In genomic region chr9:6006968-6007769, GRCh38 we compare ENCODE assay signal across 1 cellular context.
TF ChIP-seq lines count a peak whose summit lies in the region.

No MANE protein-coding gene starts in this region.

TF ChIP-seq in Ishikawa, 13 proteins besides CTCF, POLR2A, EP300 and RAD21 (continued from another document):
- TF ChIP-seq ZBTB7A (IDR thresholded peaks at IDR 0.05; ENCODE audit: low read depth) (peak; percentile 21; the same call in 1 of the 2 replicates), USF1 (IDR thresholded peaks at IDR 0.05) (peak; percentile 68), YY1 (IDR thresholded peaks at IDR 0.05; ENCODE audit: low read depth) (no peak), NFIC (IDR thresholded peaks at IDR 0.05) (no peak)
